In genomic region chr3:9183811-9184463, GRCh38 we compare ENCODE assay signal across 13 cellular contexts.
DNase-seq lines count a peak whose midpoint lies in the region; ATAC-seq and TF ChIP-seq lines count a peak whose summit lies in the region.
"Had no signal": no experiment of that assay in that cellular context is flagged by ENCODE, and none has a peak within 500 bp of the region (broad histone marks: within the 10 kb centered on the region; RNA-seq: fewer than 3 reads in every experiment).

No MANE protein-coding gene starts in this region.

- H3K9me3 ChIP-seq in H9 (ENCODE audit: control insufficient read depth, low read depth, low read length) (no peaks in the 10 kb centered on the region), neuron (ENCODE audit: low read length) (no peaks in the 10 kb centered on the region)

- peaks cover 7% of the 10 kb centered on the region; the same call in 1 of the 2 replicates for H3K4me1 ChIP-seq in H9 (ENCODE audit: insufficient read depth, low read length)
- H3K4me1 ChIP-seq in neuron (ENCODE audit: insufficient read depth, low read length): peaks cover 38% of the 10 kb centered on the region

- peak overlapping the region; percentile 40 for H3K4me3 ChIP-seq in neuron (ENCODE audit: low read length)

- no peaks in the 10 kb centered on the region for H3K79me1 ChIP-seq in H9 (ENCODE audit: insufficient read depth, low read depth, low read length, poor library complexity, severe bottlenecking)

- H3K27ac Mint-ChIP-seq in H9 (peak overlapping the region; percentile 83 to 98 (median 97)), glutamatergic neuron (ENCODE audit: unreplicated experiment) (peak overlapping the region; percentile 96)
- H3K27ac Mint-ChIP-seq: naive thymus-derived CD8-positive, alpha-beta T cell had no signal

- H3K36me3 Mint-ChIP-seq in H9 (ENCODE audit: insufficient read depth in 1 of 3, low read depth in 3 of 3) (no peaks in the 10 kb centered on the region; a peak in 1 of 7 replicates), glutamatergic neuron (ENCODE audit: unreplicated experiment) (no peaks in the 10 kb centered on the region)

- no peak overlapping the region for H2BK20ac ChIP-seq in H9 (ENCODE audit: low read depth, low read length, poor library complexity, severe bottlenecking)

- H2BK120ac ChIP-seq in H9 (ENCODE audit: low read depth, low read length, poor library complexity, severe bottlenecking): no peak overlapping the region

- H2BK15ac ChIP-seq in H9 (ENCODE audit: low read depth, low read length): no peak overlapping the region

- no peaks in the 10 kb centered on the region for H4K20me1 ChIP-seq in H9 (ENCODE audit: control insufficient read depth, insufficient read depth, insufficient read length)

- H3K56ac ChIP-seq in H9 (ENCODE audit: insufficient read length, low read depth, low read length): no peak overlapping the region

- H3K23me2 ChIP-seq in H9 (ENCODE audit: insufficient read length, low read depth, low read length, poor library complexity, severe bottlenecking): no peaks in the 10 kb centered on the region

- peaks cover 33 to 45% of the 10 kb centered on the region in 2 experiments for H3K4me1 Mint-ChIP-seq in H9
- peaks cover 74% of the 10 kb centered on the region for H3K4me1 Mint-ChIP-seq in glutamatergic neuron (ENCODE audit: low read depth, unreplicated experiment)

- peaks cover 13% of the 10 kb centered on the region for H3K36me3 ChIP-seq in neuron (ENCODE audit: insufficient read depth, low read length)

- H4K5ac ChIP-seq in H9 (ENCODE audit: insufficient read length, low read depth, low read length): no peak overlapping the region

- ATAC-seq in GM18511 (IDR thresholded peaks at IDR 0.05; ENCODE audit: unreplicated experiment): no peak
- ATAC-seq: naive thymus-derived CD8-positive, alpha-beta T cell had no signal

- no peak overlapping the region for H4K8ac ChIP-seq in H9 (replicated peaks; ENCODE audit: insufficient read length, low read depth, low read length)

- DNase-seq in H9: peak; percentile 69
- DNase-seq in NCI-H82 treated with DMSO at 0.1 percent for 48 hours (lab: John Stamatoyannopoulos, UW; ENCODE audit: unreplicated experiment): peak; percentile 72
- DNase-seq in glutamatergic neuron: peak; percentile 58
- no peak for DNase-seq in NCI-H1436 treated with DMSO at 0.1 percent for 48 hours (lab: John Stamatoyannopoulos, UW)
- DNase-seq in dermis blood vessel endothelial cell: no peak
- no peak for DNase-seq in NCI-H1694 (lab: John Stamatoyannopoulos, UW)
- DNase-seq: naive thymus-derived CD8-positive, alpha-beta T cell; NCI-H2081 had no signal

- H3K18ac ChIP-seq in H9 (ENCODE audit: insufficient read length, low read depth, low read length): no peak overlapping the region

- no peak overlapping the region for H3T11ph ChIP-seq in H9 (ENCODE audit: low read length)

- no peak overlapping the region for H2BK5ac ChIP-seq in H9 (ENCODE audit: insufficient read length, low read length)

- peak overlapping the region in 1 of 2 experiments; percentile 61; a peak in 3 of 5 replicates for H3K4me3 Mint-ChIP-seq in H9
- H3K4me3 Mint-ChIP-seq in glutamatergic neuron (ENCODE audit: unreplicated experiment): peak overlapping the region; percentile 75
- H3K4me3 Mint-ChIP-seq: naive thymus-derived CD8-positive, alpha-beta T cell had no signal

- H2AFZ ChIP-seq in H9 (ENCODE audit: low read length) (no peak overlapping the region), neuron (ENCODE audit: low read depth, low read length) (no peak overlapping the region)

- no peak overlapping the region for H2BK12ac ChIP-seq in H9 (ENCODE audit: insufficient read length, low read depth, low read length)

- H3K9me3 Mint-ChIP-seq in H9: no peaks in the 10 kb centered on the region
- peaks cover 21% of the 10 kb centered on the region for H3K9me3 Mint-ChIP-seq in glutamatergic neuron (ENCODE audit: unreplicated experiment)
- H3K9me3 Mint-ChIP-seq: naive thymus-derived CD8-positive, alpha-beta T cell had no signal

- H3K14ac ChIP-seq in H9 (ENCODE audit: insufficient read depth, low read length): peak overlapping the region; percentile 2; the same call in 1 of the 2 replicates

- H3K27me3 ChIP-seq in H9 (ENCODE audit: insufficient read depth, low read length) (no peaks in the 10 kb centered on the region), neuron (ENCODE audit: insufficient read depth, low read length) (no peaks in the 10 kb centered on the region)

- H4K91ac ChIP-seq in H9 (ENCODE audit: insufficient read length, low read depth, low read length): no peak overlapping the region

- H3K27ac ChIP-seq in H9 (ENCODE audit: insufficient read length, low read depth, low read length): no peak overlapping the region
- H3K27ac ChIP-seq: C4-2B, epithelial cell of prostate, RWPE1 had no signal

- peaks cover 1% of the 10 kb centered on the region for H3K27me3 Mint-ChIP-seq in H9 (ENCODE audit: low read depth)
- H3K27me3 Mint-ChIP-seq in glutamatergic neuron (ENCODE audit: unreplicated experiment): peaks cover 17% of the 10 kb centered on the region

- no peak for TF ChIP-seq CTCF in H9 (conservative IDR thresholded peaks at IDR 0.05)
- no peak for TF ChIP-seq CTCF in glutamatergic neuron (IDR thresholded peaks at IDR 0.05; ENCODE audit: partially characterized antibody, unreplicated experiment)

- no peak overlapping the region for H3K4ac ChIP-seq in H9 (ENCODE audit: low read depth, low read length)

- H3K79me2 ChIP-seq in H9 (ENCODE audit: insufficient read depth, low read length): no peaks in the 10 kb centered on the region

- H3K9ac ChIP-seq in H9 (ENCODE audit: extremely low read depth, insufficient read length, low read length): no peak overlapping the region

- no peak overlapping the region for H2AK5ac ChIP-seq in H9 (ENCODE audit: insufficient read length, low read length)

- H3K4me2 ChIP-seq in H9 (ENCODE audit: insufficient read depth, insufficient read length, low read length): no peak overlapping the region

- no peak overlapping the region for H3K23ac ChIP-seq in H9 (ENCODE audit: insufficient read length, low read depth, low read length)

- no CpG with 5 or more reads among the region's 10 CpGs for WGBS in H9 (ENCODE audit: extremely low coverage, insufficient read length, low lambda C conversion rate)

Comparison
In these comparisons a context has a peak if more than half of its experiments do, and no peak if none do; other contexts are left out.
1. DNase-seq: peak in H9 (single experiment), NCI-H82 treated with DMSO at 0.1 percent for 48 hours (single experiment) and glutamatergic neuron (single experiment); none in NCI-H1436 treated with DMSO at 0.1 percent for 48 hours (single experiment), dermis blood vessel endothelial cell (single experiment) and NCI-H1694 (single experiment).